18 cellular contexts compared by ENCODE assay signal in genomic region chr9:115373710-115374045, GRCh38.
DNase-seq lines count a peak whose midpoint lies in the region; ATAC-seq and TF ChIP-seq lines count a peak whose summit lies in the region.
"Had no signal": no experiment of that assay in that cellular context is flagged by ENCODE, and none has a peak within 500 bp of the region (broad histone marks: within the 10 kb centered on the region; RNA-seq: fewer than 3 reads in every experiment).

No MANE protein-coding gene starts in this region.

- H3K9me3 Mint-ChIP-seq in stimulated activated naive CD8-positive, alpha-beta T cell treated with anti-CD3 and anti-CD28 coated beads, Interleukin-15, amount 100 ng/mL, for 72 hours, result peaks cover 8% of the 10 kb centered on the region in 2 donors

- H4K20me1 ChIP-seq in mammary epithelial cell (ENCODE audit: insufficient read depth, low read length), result no peaks in the 10 kb centered on the region

- H2AFZ ChIP-seq in mammary epithelial cell (ENCODE audit: low read depth, low read length), result no peak overlapping the region

- no peak overlapping the region for H3K9ac ChIP-seq in HUES48 (ENCODE audit: low read depth, low read length)
- no peak overlapping the region for H3K9ac ChIP-seq in mammary epithelial cell (ENCODE audit: insufficient read depth, low read length)
- H3K9ac ChIP-seq in skeletal muscle satellite cell (ENCODE audit: low read depth, low read length), result no peak overlapping the region

- DNase-seq in mammary epithelial cell (no peak), left lung (no peak), NCI-H526 treated with DMSO at 0.1 percent for 48 hours (lab: John Stamatoyannopoulos, UW) (no peak)
- DNase-seq in stimulated activated naive CD8-positive, alpha-beta T cell treated with anti-CD3 and anti-CD28 coated beads, Interleukin-15, amount 100 ng/mL, for 72 hours, result no peak
- DNase-seq: activated CD4-positive, alpha-beta T cell treated with anti-CD3 and anti-CD28 coated beads, Interleukin-2, amount 50 U/mL, for 1 hour; BE2C; cerebellar nuclear complex; effector memory CD4-positive, alpha-beta T cell; NCI-H1105 treated with DMSO at 0.1 percent for 48 hours; NCI-H774; tibial artery had no signal

- H3K27ac Mint-ChIP-seq in stimulated activated naive CD8-positive, alpha-beta T cell treated with anti-CD3 and anti-CD28 coated beads, Interleukin-15, amount 100 ng/mL, for 72 hours, result no peak overlapping the region
- H3K27ac Mint-ChIP-seq: mesothelial cell of epicardium; stimulated activated effector memory CD8-positive, alpha-beta T cell treated with anti-CD3 and anti-CD28 coated beads, Interleukin-12 subunit alpha, Interleukin-12 subunit beta, amount 100 ng/mL, for 72 hours had no signal

- H3K36me3 ChIP-seq in HUES48 (ENCODE audit: control insufficient read depth, insufficient read depth, low read length) (no peaks in the 10 kb centered on the region), mammary epithelial cell (ENCODE audit: insufficient read depth, low read length) (no peaks in the 10 kb centered on the region), skeletal muscle satellite cell (ENCODE audit: insufficient read depth, low read length) (no peaks in the 10 kb centered on the region), left lung (no peaks in the 10 kb centered on the region)
- H3K36me3 ChIP-seq: BE2C, tibial artery had no signal

- BruUV-seq in mammary epithelial cell (replicated peaks; lab: Mats Ljungman, UMichigan), result TSS peak; percentile 90

- dilution Hi-C loops in mammary epithelial cell (cut with HindIII; ENCODE audit: low sequenced_read_pairs), result no loop called here

- in situ Hi-C loops in mammary epithelial cell (cut with MboI; ENCODE audit: low sequenced_read_pairs in 2 of 2), result no loop called here

- peak overlapping the region; percentile 47 for H3K4me2 ChIP-seq in mammary epithelial cell (ENCODE audit: insufficient read depth, low read depth, low read length)
- H3K4me2 ChIP-seq in skeletal muscle satellite cell (ENCODE audit: low read length), result peak overlapping the region; percentile 34

- H3K79me2 ChIP-seq in mammary epithelial cell (ENCODE audit: insufficient read depth, low read length), result no peaks in the 10 kb centered on the region

- peaks cover 5% of the 10 kb centered on the region for H3K4me1 Mint-ChIP-seq in stimulated activated naive CD8-positive, alpha-beta T cell treated with anti-CD3 and anti-CD28 coated beads, Interleukin-15, amount 100 ng/mL, for 72 hours
- H3K4me1 Mint-ChIP-seq: neural crest cell; stimulated activated effector memory CD8-positive, alpha-beta T cell treated with anti-CD3 and anti-CD28 coated beads, Interleukin-12 subunit alpha, Interleukin-12 subunit beta, amount 100 ng/mL, for 72 hours had no signal

- H3K9me3 ChIP-seq in HUES48 (ENCODE audit: control insufficient read depth, insufficient read depth, low read length) (no peaks in the 10 kb centered on the region), mammary epithelial cell (replicated peaks; ENCODE audit: insufficient read depth, low read length) (no peaks in the 10 kb centered on the region), skeletal muscle satellite cell (replicated peaks; ENCODE audit: low read length) (no peaks in the 10 kb centered on the region), left lung (no peaks in the 10 kb centered on the region)
- H3K9me3 ChIP-seq: BE2C, tibial artery had no signal

- H3K27me3 ChIP-seq in HUES48 (ENCODE audit: control insufficient read depth, insufficient read depth, low read length) (no peaks in the 10 kb centered on the region), mammary epithelial cell (ENCODE audit: insufficient read depth, low read length) (no peaks in the 10 kb centered on the region), skeletal muscle satellite cell (ENCODE audit: control insufficient read depth, insufficient read depth, low read length) (no peaks in the 10 kb centered on the region), left lung (no peaks in the 10 kb centered on the region)
- H3K27me3 ChIP-seq: BE2C, tibial artery had no signal

- ATAC-seq in GM21390 (IDR thresholded peaks at IDR 0.05; ENCODE audit: unreplicated experiment), result peak; percentile 23
- ATAC-seq in left lung, result no peak
- no peak for ATAC-seq in stimulated activated naive CD8-positive, alpha-beta T cell treated with anti-CD3 and anti-CD28 coated beads, Interleukin-15, amount 100 ng/mL, for 72 hours
- no peak for ATAC-seq in HG03045 (IDR thresholded peaks at IDR 0.05; ENCODE audit: unreplicated experiment)

- H3K4me3 ChIP-seq in HUES48 (ENCODE audit: low read depth, low read length), result no peak overlapping the region
- no peak overlapping the region for H3K4me3 ChIP-seq in mammary epithelial cell (replicated peaks in 1 of 3; ENCODE audit: insufficient read depth in 1 of 3, low read depth in 2 of 3, low read length in 3 of 3)
- H3K4me3 ChIP-seq in skeletal muscle satellite cell (ENCODE audit: low read length), result no peak overlapping the region
- H3K4me3 ChIP-seq in left lung, result no peak overlapping the region
- H3K4me3 ChIP-seq: tibial artery had no signal

- H3K27ac ChIP-seq in HUES48 (ENCODE audit: low read depth, low read length), result peak overlapping the region; percentile 75
- H3K27ac ChIP-seq in mammary epithelial cell (ENCODE audit: insufficient read depth, low read depth, low read length), result peak overlapping the region; percentile 90
- no peak overlapping the region for H3K27ac ChIP-seq in left lung
- H3K27ac ChIP-seq: tibial artery had no signal

- H3K4me3 Mint-ChIP-seq in stimulated activated naive CD8-positive, alpha-beta T cell treated with anti-CD3 and anti-CD28 coated beads, Interleukin-15, amount 100 ng/mL, for 72 hours, result no peak overlapping the region
- H3K4me3 Mint-ChIP-seq: mesothelial cell of epicardium; neural crest cell; stimulated activated effector memory CD8-positive, alpha-beta T cell treated with anti-CD3 and anti-CD28 coated beads, Interleukin-12 subunit alpha, Interleukin-12 subunit beta, amount 100 ng/mL, for 72 hours had no signal

- no peaks in the 10 kb centered on the region for H3K4me1 ChIP-seq in HUES48 (ENCODE audit: control insufficient read depth, insufficient read depth, low read length)
- peaks cover 35% of the 10 kb centered on the region for H3K4me1 ChIP-seq in mammary epithelial cell (ENCODE audit: insufficient read depth, low read length)
- H3K4me1 ChIP-seq in skeletal muscle satellite cell (ENCODE audit: control insufficient read depth, insufficient read depth, low read length), result peaks cover 15% of the 10 kb centered on the region
- no peaks in the 10 kb centered on the region for H3K4me1 ChIP-seq in left lung
- H3K4me1 ChIP-seq: BE2C had no signal

- TF ChIP-seq CTCF in mammary epithelial cell (conservative IDR thresholded peaks at IDR 0.05 in 1 of 2, IDR thresholded peaks at IDR 0.05 in 1 of 2; ENCODE audit: extremely low read depth in 1 of 2, insufficient read depth in 1 of 2, low read depth in 1 of 2, low read length in 2 of 2) (no peak), left lung (IDR thresholded peaks at IDR 0.05) (no peak)

- H3K27me3 Mint-ChIP-seq in stimulated activated naive CD8-positive, alpha-beta T cell treated with anti-CD3 and anti-CD28 coated beads, Interleukin-15, amount 100 ng/mL, for 72 hours, result peaks cover 6% of the 10 kb centered on the region

- intact Hi-C loops in mammary epithelial cell (cut with micrococcal nuclease) (loop anchor here (1.0 to 5.0 kb wide), 5 partner anchors 123 to 356 kb away; no protein-coding TSS in a partner anchor), left lung (cut with DNase I) (no loop called here)

- CTCF ChIA-PET in mammary epithelial cell (lab: Charles Lee; ENCODE audit: low non-redundant PET), result no interaction called here

Comparison
In these comparisons a context has a peak if more than half of its experiments do, and no peak if none do; other contexts are left out.
1. H3K27ac ChIP-seq: peak in HUES48 (single experiment) and mammary epithelial cell (single experiment); none in left lung (0 of 2).